Comparison of ENCODE assay signal across 16 cellular contexts in genomic region chr22:50672041-50672440, GRCh38. TPM values are rescaled to one million over a fixed set of nuclear protein-coding genes. Genes with fewer than 3 reads are reported as not detected.
A peak's percentile ranks its signal among the peaks of the same experiment; 100 is the strongest.
DNase-seq lines count a peak whose midpoint lies in the region; ATAC-seq and TF ChIP-seq lines count a peak whose summit lies in the region.
"Had no signal": no experiment of that assay in that cellular context is flagged by ENCODE, and none has a peak within 500 bp of the region (broad histone marks: within the 10 kb centered on the region; RNA-seq: fewer than 3 reads in every experiment).

No MANE protein-coding gene starts in this region.

- DNase-seq in Right ventricle myocardium superior: no peak
- DNase-seq in Right ventricle myocardium inferior (ENCODE audit: missing footprints): no peak
- peak; percentile 42 for DNase-seq in islet precursor cell
- no peak for DNase-seq in uterus
- DNase-seq in NCI-H1436 treated with DMSO at 0.1 percent for 48 hours (lab: John Stamatoyannopoulos, UW): no peak
- no peak for DNase-seq in anterior cingulate cortex (lab: John Stamatoyannopoulos, UW)
- DNase-seq: CD8-positive, alpha-beta memory T cell; erythroblast; glutamatergic neuron; kidney glomerular epithelial cell; NCI-H187; NCI-H526 treated with DMSO at 0.1 percent for 48 hours had no signal

- TF ChIP-seq POLR2A in uterus (IDR thresholded peaks at IDR 0.05): no peak

- H3K4me3 ChIP-seq in parathyroid adenoma (ENCODE audit: low read depth, low read length): no peak overlapping the region
- no peak overlapping the region for H3K4me3 ChIP-seq in uterus

- no peak overlapping the region for H2AFZ ChIP-seq in parathyroid adenoma

- intact Hi-C loops in Right ventricle myocardium superior (cut with DNase I): loop anchor here (5.0 kb wide), 1 partner anchor 50 kb away; no protein-coding TSS in a partner anchor
- intact Hi-C loops in Right ventricle myocardium inferior (cut with DNase I): loop anchor here (2.0 kb wide), 1 partner anchor 51 kb away; no protein-coding TSS in a partner anchor
- intact Hi-C loops in uterus (cut with DNase I; ENCODE audit: low total_unique reads): no loop called here

- H3K4me2 ChIP-seq in parathyroid adenoma (ENCODE audit: low read length): no peak overlapping the region
- H3K4me2 ChIP-seq: SK-N-SH had no signal

- ATAC-seq in Right ventricle myocardium superior (ENCODE audit: poor library complexity) (peak; percentile 5), Right ventricle myocardium inferior (no peak), GM21528 (IDR thresholded peaks at IDR 0.05; ENCODE audit: low FRiP score, unreplicated experiment) (no peak)

- no peaks in the 10 kb centered on the region for H3K9me3 ChIP-seq in parathyroid adenoma (ENCODE audit: control insufficient read depth, low read length)
- H3K9me3 ChIP-seq in uterus: no peaks in the 10 kb centered on the region
- H3K9me3 ChIP-seq: SK-N-SH, tibial nerve had no signal

- H3K27ac ChIP-seq in parathyroid adenoma: peak overlapping the region; percentile 69
- H3K27ac ChIP-seq in uterus: peak overlapping the region; percentile 56 to 61

- H3K36me3 ChIP-seq in parathyroid adenoma (ENCODE audit: control insufficient read depth, insufficient read depth, low read length) (no peaks in the 10 kb centered on the region), uterus (no peaks in the 10 kb centered on the region)
- H3K36me3 ChIP-seq: tibial nerve had no signal

- H3K27me3 ChIP-seq in parathyroid adenoma (ENCODE audit: control insufficient read depth, insufficient read depth, low read length) (no peaks in the 10 kb centered on the region), uterus (peaks cover 8% of the 10 kb centered on the region in 2 donors)

- H3K9ac ChIP-seq in parathyroid adenoma: no peak overlapping the region
- H3K9ac ChIP-seq: SK-N-SH had no signal

- TF ChIP-seq CTCF in parathyroid adenoma (IDR thresholded peaks at IDR 0.05) (no peak), uterus (IDR thresholded peaks at IDR 0.05) (no peak)

- no peaks in the 10 kb centered on the region for H3K79me2 ChIP-seq in parathyroid adenoma

- H3K4me1 ChIP-seq in parathyroid adenoma: no peaks in the 10 kb centered on the region
- H3K4me1 ChIP-seq in uterus: peaks cover 0 to 5% of the 10 kb centered on the region in 2 donors

RNA-seq across cellular contexts. Expression of gene SHANK3, which starts 0.6 kb away (rescaled TPM):
- total RNA-seq in Right ventricle myocardium superior: 19.3 TPM
- 22.2 TPM for total RNA-seq in Right ventricle myocardium inferior
- 100 to 1,000 TPM in 1 of 4 donors, 10 to 100 TPM in 2, 1 to 10 TPM in 1; 8.6 to 101 (median 16.9) TPM for total RNA-seq in uterus

RNA-seq across cellular contexts. Expression of gene ARSA, which starts 44.1 kb away (rescaled TPM):
- total RNA-seq in Right ventricle myocardium superior (19.1 TPM), Right ventricle myocardium inferior (21.3 TPM), uterus (10 to 100 TPM in 2 of 4 donors, 1 to 10 TPM in 2; 5.3 to 41.6 (median 10.6) TPM)
